ENCODE assay signal across 10 cellular contexts in the genomic region with DNA sequence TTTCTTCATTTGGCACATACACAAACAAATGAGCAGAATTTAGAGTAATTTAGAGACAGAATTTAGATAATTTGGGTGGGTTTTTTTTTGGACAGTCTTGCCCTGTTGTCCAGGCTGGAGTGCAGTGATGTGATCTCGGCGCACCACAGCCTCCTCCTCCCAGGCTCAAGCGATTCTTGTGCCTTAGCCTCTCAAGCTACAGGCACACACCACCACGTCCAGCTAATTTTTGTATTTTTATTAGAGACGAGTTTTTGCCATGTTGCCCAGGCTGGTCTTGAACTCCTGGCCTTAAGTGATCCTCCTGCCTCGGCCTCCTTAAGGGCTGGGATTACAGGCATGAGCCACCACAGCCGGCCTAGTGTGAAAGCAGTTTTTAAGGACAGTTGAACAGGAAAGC.
"Had no signal": no experiment of that assay in that cellular context is flagged by ENCODE, and none has a peak within 500 bp of the region (broad histone marks: within the 10 kb centered on the region; RNA-seq: fewer than 3 reads in every experiment).

No MANE protein-coding gene starts in this region.

- H2AFZ ChIP-seq: GM23248 had no signal

- H3K4me1 ChIP-seq: HAP-1 had no signal

- H3K9me3 Mint-ChIP-seq: H9, HFFc6 had no signal

- ATAC-seq: HCT116 had no signal

- H3K4me3 ChIP-seq: GM23248, HAP-1 had no signal

- H3K9me3 ChIP-seq: HAP-1 had no signal

- H3K9ac ChIP-seq: GM23248 had no signal

- DNase-seq: GOT3, H7, H9, HCEC 1CT, HFFc6 had no signal

- FAIRE-seq: H1, H54 had no signal

- H3K4me3 Mint-ChIP-seq: H9, HFFc6 had no signal

- H3K27ac Mint-ChIP-seq: HFFc6 had no signal

- H3K27ac ChIP-seq: GM23248 had no signal
